1 cellular context compared by ENCODE assay signal in the genomic region with DNA sequence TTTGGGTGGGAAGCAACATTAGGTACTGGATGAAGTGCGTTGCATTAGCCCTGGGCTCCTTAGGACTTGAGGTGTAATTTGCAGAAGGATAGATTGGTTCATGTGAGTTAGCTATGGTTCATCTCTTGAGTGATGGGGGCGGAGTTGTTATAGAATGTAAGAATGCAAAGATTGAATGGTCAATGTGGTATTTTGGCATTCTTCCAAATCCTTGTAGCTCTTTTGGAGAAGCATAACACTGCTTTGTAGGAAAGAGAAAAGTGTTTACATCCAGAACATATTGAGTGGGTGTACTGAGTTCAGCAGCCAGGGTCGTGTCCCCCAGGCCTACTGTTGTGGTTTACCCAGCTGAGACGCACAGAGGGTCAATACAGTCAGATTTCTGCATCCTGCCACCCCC.
TF ChIP-seq lines count a peak whose summit lies in the region.

No MANE protein-coding gene starts in this region.

TF ChIP-seq in HepG2, 621 proteins besides CTCF, POLR2A, EP300 and RAD21 (continued from another document):
- TF ChIP-seq, protein P1, sequence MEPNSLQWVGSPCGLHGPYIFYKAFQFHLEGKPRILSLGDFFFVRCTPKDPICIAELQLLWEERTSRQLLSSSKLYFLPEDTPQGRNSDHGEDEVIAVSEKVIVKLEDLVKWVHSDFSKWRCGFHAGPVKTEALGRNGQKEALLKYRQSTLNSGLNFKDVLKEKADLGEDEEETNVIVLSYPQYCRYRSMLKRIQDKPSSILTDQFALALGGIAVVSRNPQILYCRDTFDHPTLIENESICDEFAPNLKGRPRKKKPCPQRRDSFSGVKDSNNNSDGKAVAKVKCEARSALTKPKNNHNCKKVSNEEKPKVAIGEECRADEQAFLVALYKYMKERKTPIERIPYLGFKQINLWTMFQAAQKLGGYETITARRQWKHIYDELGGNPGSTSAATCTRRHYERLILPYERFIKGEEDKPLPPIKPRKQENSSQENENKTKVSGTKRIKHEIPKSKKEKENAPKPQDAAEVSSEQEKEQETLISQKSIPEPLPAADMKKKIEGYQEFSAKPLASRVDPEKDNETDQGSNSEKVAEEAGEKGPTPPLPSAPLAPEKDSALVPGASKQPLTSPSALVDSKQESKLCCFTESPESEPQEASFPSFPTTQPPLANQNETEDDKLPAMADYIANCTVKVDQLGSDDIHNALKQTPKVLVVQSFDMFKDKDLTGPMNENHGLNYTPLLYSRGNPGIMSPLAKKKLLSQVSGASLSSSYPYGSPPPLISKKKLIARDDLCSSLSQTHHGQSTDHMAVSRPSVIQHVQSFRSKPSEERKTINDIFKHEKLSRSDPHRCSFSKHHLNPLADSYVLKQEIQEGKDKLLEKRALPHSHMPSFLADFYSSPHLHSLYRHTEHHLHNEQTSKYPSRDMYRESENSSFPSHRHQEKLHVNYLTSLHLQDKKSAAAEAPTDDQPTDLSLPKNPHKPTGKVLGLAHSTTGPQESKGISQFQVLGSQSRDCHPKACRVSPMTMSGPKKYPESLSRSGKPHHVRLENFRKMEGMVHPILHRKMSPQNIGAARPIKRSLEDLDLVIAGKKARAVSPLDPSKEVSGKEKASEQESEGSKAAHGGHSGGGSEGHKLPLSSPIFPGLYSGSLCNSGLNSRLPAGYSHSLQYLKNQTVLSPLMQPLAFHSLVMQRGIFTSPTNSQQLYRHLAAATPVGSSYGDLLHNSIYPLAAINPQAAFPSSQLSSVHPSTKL (CRISPR knock-in tag; IDR thresholded peaks at IDR 0.05): peak; percentile 22; the same call in 1 of the 2 replicates
- no peak for TF ChIP-seq KAT2B (IDR thresholded peaks at IDR 0.05; ENCODE audit: borderline replicate concordance, low read depth, low read length)
- TF ChIP-seq ZNF143 (CRISPR knock-in tag; IDR thresholded peaks at IDR 0.05): no peak
TF ChIP-seq in HepG2: peak in this region for 9.
